ENCODE assay signal across 34 cellular contexts in genomic region chr10:77806511-77807157, GRCh38.
"Had no signal": no experiment of that assay in that cellular context is flagged by ENCODE, and none has a peak within 500 bp of the region (broad histone marks: within the 10 kb centered on the region; RNA-seq: fewer than 3 reads in every experiment).

No MANE protein-coding gene starts in this region.

- H3K27ac Mint-ChIP-seq: activated CD4-positive, alpha-beta memory T cell treated with anti-CD3 and anti-CD28 coated beads for 36 hours; activated CD4-positive, alpha-beta T cell treated with anti-CD3 and anti-CD28 coated beads for 36 hours; activated CD4-positive, alpha-beta T cell treated with anti-CD3 and anti-CD28 coated beads, Interleukin-2, amount 10 ng/mL, durations not matched to agents 24 days and 14 days; activated CD8-positive, alpha-beta memory T cell treated with anti-CD3 and anti-CD28 coated beads, Interleukin-2, amount 10 ng/mL, durations not matched to agents 7 days and 5 days; activated CD8-positive, alpha-beta T cell treated with anti-CD3 and anti-CD28 coated beads, Interleukin-2, amount 10 ng/mL, durations not matched to agents 7 days and 5 days; activated naive CD4-positive, alpha-beta T cell treated with anti-CD3 and anti-CD28 coated beads for 36 hours; activated naive CD4-positive, alpha-beta T cell treated with anti-CD3 and anti-CD28 coated beads, Interleukin-2, amount 50 U/mL, for 24 hours; activated naive CD8-positive, alpha-beta T cell treated with anti-CD3 and anti-CD28 coated beads for 36 hours; activated naive CD8-positive, alpha-beta T cell treated with anti-CD3 and anti-CD28 coated beads, Interleukin-2, amount 50 U/mL, for 24 hours; activated T-helper 1 cell treated with anti-CD3 and anti-CD28 coated beads, Interleukin-12 subunit alpha, Interleukin-12 subunit beta, Interleukin-2, Interleukin-4 antibody, amounts not matched to agents 30 ng/mL and 10 ng/mL and 1 ng/mL, durations not matched to agents 14 hours and 24 hours and 36 hours; activated T-helper 2 cell treated with anti-CD3 and anti-CD28 coated beads, Interferon-gamma antibody, Interleukin-2, Interleukin-4, amounts not matched to agents 10 μg/mL and 5 μg/mL and 100 μg/mL, durations not matched to agents 14 hours and 24 hours and 36 hours had no signal

- H3K27me3 ChIP-seq: adrenal gland, ascending aorta, breast epithelium had no signal

- DNase-seq: activated CD4-positive, alpha-beta memory T cell treated with anti-CD3 and anti-CD28 coated beads for 36 hours; activated CD4-positive, alpha-beta T cell treated with anti-CD3 and anti-CD28 coated beads for 36 hours; activated CD4-positive, alpha-beta T cell treated with anti-CD3 and anti-CD28 coated beads, Interleukin-2, amount 10 ng/mL, durations not matched to agents 24 days and 14 days; activated CD4-positive, CD25-positive, alpha-beta regulatory T cell; activated CD4-positive, CD25-positive, alpha-beta regulatory T cell treated with anti-CD3 and anti-CD28 coated beads, Interleukin-2, amount 50 U/mL, for 72 hours; activated CD8-positive, alpha-beta memory T cell treated with anti-CD3 and anti-CD28 coated beads, Interleukin-2, amount 10 ng/mL, durations not matched to agents 7 days and 5 days; activated CD8-positive, alpha-beta memory T cell treated with anti-CD3 and anti-CD28 coated beads, Interleukin-2, amount 50 U/mL, for 4 hours; activated CD8-positive, alpha-beta T cell treated with anti-CD3 and anti-CD28 coated beads, Interleukin-2, amount 10 ng/mL, durations not matched to agents 7 days and 5 days; activated naive CD4-positive, alpha-beta T cell treated with anti-CD3 and anti-CD28 coated beads for 36 hours; activated naive CD8-positive, alpha-beta T cell treated with anti-CD3 and anti-CD28 coated beads for 36 hours; activated naive CD8-positive, alpha-beta T cell treated with anti-CD3 and anti-CD28 coated beads, Interleukin-2, amount 50 U/mL, for 24 hours; activated T-cell treated with anti-CD3 and anti-CD28 coated beads, Interleukin-2, amount 50 U/mL, for 1 hour; activated T-cell treated with anti-CD3 and anti-CD28 coated beads, Interleukin-2, amount 50 U/mL, for 48 hours; adrenal gland; cortex of kidney; dermis blood vessel endothelial cell; effector CD4-positive, alpha-beta T cell; effector memory CD8-positive, alpha-beta T cell; foreskin fibroblast; T-helper 1 cell; T-helper 2 cell had no signal

- H3K9me3 ChIP-seq: adrenal gland, ascending aorta, breast epithelium had no signal

- H3K27ac ChIP-seq: ascending aorta, breast epithelium, epithelial cell of prostate had no signal

- H3K27me3 Mint-ChIP-seq: activated CD4-positive, alpha-beta memory T cell treated with anti-CD3 and anti-CD28 coated beads for 36 hours; activated CD4-positive, alpha-beta T cell treated with anti-CD3 and anti-CD28 coated beads for 36 hours; activated CD4-positive, alpha-beta T cell treated with anti-CD3 and anti-CD28 coated beads, Interleukin-2, amount 10 ng/mL, durations not matched to agents 24 days and 14 days; activated naive CD4-positive, alpha-beta T cell treated with anti-CD3 and anti-CD28 coated beads, Interleukin-2, amount 50 U/mL, for 24 hours; activated naive CD8-positive, alpha-beta T cell treated with anti-CD3 and anti-CD28 coated beads for 36 hours; brain; central memory CD8-positive, alpha-beta T cell; effector memory CD8-positive, alpha-beta T cell had no signal

- H3K4me3 Mint-ChIP-seq: activated CD4-positive, alpha-beta memory T cell treated with anti-CD3 and anti-CD28 coated beads for 36 hours; activated CD4-positive, alpha-beta T cell treated with anti-CD3 and anti-CD28 coated beads for 36 hours; activated CD4-positive, alpha-beta T cell treated with anti-CD3 and anti-CD28 coated beads, Interleukin-2, amount 10 ng/mL, durations not matched to agents 24 days and 14 days; activated CD8-positive, alpha-beta memory T cell treated with anti-CD3 and anti-CD28 coated beads, Interleukin-2, amount 10 ng/mL, durations not matched to agents 7 days and 5 days; activated CD8-positive, alpha-beta T cell treated with anti-CD3 and anti-CD28 coated beads, Interleukin-2, amount 10 ng/mL, durations not matched to agents 7 days and 5 days; activated naive CD4-positive, alpha-beta T cell treated with anti-CD3 and anti-CD28 coated beads for 36 hours; activated naive CD4-positive, alpha-beta T cell treated with anti-CD3 and anti-CD28 coated beads, Interleukin-2, amount 50 U/mL, for 24 hours; activated naive CD8-positive, alpha-beta T cell treated with anti-CD3 and anti-CD28 coated beads for 36 hours; activated naive CD8-positive, alpha-beta T cell treated with anti-CD3 and anti-CD28 coated beads, Interleukin-2, amount 50 U/mL, for 24 hours; activated T-helper 1 cell treated with anti-CD3 and anti-CD28 coated beads, Interleukin-12 subunit alpha, Interleukin-12 subunit beta, Interleukin-2, Interleukin-4 antibody, amounts not matched to agents 30 ng/mL and 10 ng/mL and 1 ng/mL, durations not matched to agents 14 hours and 24 hours and 36 hours; brain; central memory CD8-positive, alpha-beta T cell; effector memory CD8-positive, alpha-beta T cell had no signal

- H3K4me3 ChIP-seq: adrenal gland, ascending aorta, breast epithelium had no signal

- H3K9me3 Mint-ChIP-seq: activated CD4-positive, alpha-beta memory T cell treated with anti-CD3 and anti-CD28 coated beads for 36 hours; activated CD4-positive, alpha-beta T cell treated with anti-CD3 and anti-CD28 coated beads, Interleukin-2, amount 10 ng/mL, durations not matched to agents 24 days and 14 days; activated naive CD4-positive, alpha-beta T cell treated with anti-CD3 and anti-CD28 coated beads for 36 hours; activated naive CD4-positive, alpha-beta T cell treated with anti-CD3 and anti-CD28 coated beads, Interleukin-2, amount 50 U/mL, for 24 hours; activated naive CD8-positive, alpha-beta T cell treated with anti-CD3 and anti-CD28 coated beads for 36 hours; activated naive CD8-positive, alpha-beta T cell treated with anti-CD3 and anti-CD28 coated beads, Interleukin-2, amount 50 U/mL, for 24 hours; activated T-helper 1 cell treated with anti-CD3 and anti-CD28 coated beads, Interleukin-12 subunit alpha, Interleukin-12 subunit beta, Interleukin-2, Interleukin-4 antibody, amounts not matched to agents 30 ng/mL and 10 ng/mL and 1 ng/mL, durations not matched to agents 14 hours and 24 hours and 36 hours; activated T-helper 2 cell treated with anti-CD3 and anti-CD28 coated beads, Interferon-gamma antibody, Interleukin-2, Interleukin-4, amounts not matched to agents 10 μg/mL and 5 μg/mL and 100 μg/mL, durations not matched to agents 14 hours and 24 hours and 36 hours; brain; central memory CD8-positive, alpha-beta T cell; effector memory CD8-positive, alpha-beta T cell had no signal

- ATAC-seq: activated CD4-positive, alpha-beta T cell treated with anti-CD3 and anti-CD28 coated beads for 36 hours; activated CD8-positive, alpha-beta memory T cell treated with anti-CD3 and anti-CD28 coated beads, Interleukin-2, amount 10 ng/mL, durations not matched to agents 7 days and 5 days; activated CD8-positive, alpha-beta T cell treated with anti-CD3 and anti-CD28 coated beads, Interleukin-2, amount 10 ng/mL, durations not matched to agents 7 days and 5 days; activated naive CD8-positive, alpha-beta T cell treated with anti-CD3 and anti-CD28 coated beads, Interleukin-2, amount 50 U/mL, for 24 hours; effector memory CD8-positive, alpha-beta T cell; esophagus mucosa had no signal

- H3K4me1 Mint-ChIP-seq: activated naive CD4-positive, alpha-beta T cell treated with anti-CD3 and anti-CD28 coated beads, Interleukin-2, amount 50 U/mL, for 24 hours; brain had no signal

- H3K4me1 ChIP-seq: ascending aorta, breast epithelium had no signal

- H3K36me3 Mint-ChIP-seq: activated CD4-positive, alpha-beta memory T cell treated with anti-CD3 and anti-CD28 coated beads for 36 hours; activated CD8-positive, alpha-beta memory T cell treated with anti-CD3 and anti-CD28 coated beads, Interleukin-2, amount 10 ng/mL, durations not matched to agents 7 days and 5 days; activated naive CD4-positive, alpha-beta T cell treated with anti-CD3 and anti-CD28 coated beads, Interleukin-2, amount 50 U/mL, for 24 hours; activated naive CD8-positive, alpha-beta T cell treated with anti-CD3 and anti-CD28 coated beads for 36 hours had no signal

- FAIRE-seq: colon, endometrium, endothelial cell of umbilical vein, frontal cortex had no signal
